ENCODE assay signal across 11 cellular contexts in the genomic region with DNA sequence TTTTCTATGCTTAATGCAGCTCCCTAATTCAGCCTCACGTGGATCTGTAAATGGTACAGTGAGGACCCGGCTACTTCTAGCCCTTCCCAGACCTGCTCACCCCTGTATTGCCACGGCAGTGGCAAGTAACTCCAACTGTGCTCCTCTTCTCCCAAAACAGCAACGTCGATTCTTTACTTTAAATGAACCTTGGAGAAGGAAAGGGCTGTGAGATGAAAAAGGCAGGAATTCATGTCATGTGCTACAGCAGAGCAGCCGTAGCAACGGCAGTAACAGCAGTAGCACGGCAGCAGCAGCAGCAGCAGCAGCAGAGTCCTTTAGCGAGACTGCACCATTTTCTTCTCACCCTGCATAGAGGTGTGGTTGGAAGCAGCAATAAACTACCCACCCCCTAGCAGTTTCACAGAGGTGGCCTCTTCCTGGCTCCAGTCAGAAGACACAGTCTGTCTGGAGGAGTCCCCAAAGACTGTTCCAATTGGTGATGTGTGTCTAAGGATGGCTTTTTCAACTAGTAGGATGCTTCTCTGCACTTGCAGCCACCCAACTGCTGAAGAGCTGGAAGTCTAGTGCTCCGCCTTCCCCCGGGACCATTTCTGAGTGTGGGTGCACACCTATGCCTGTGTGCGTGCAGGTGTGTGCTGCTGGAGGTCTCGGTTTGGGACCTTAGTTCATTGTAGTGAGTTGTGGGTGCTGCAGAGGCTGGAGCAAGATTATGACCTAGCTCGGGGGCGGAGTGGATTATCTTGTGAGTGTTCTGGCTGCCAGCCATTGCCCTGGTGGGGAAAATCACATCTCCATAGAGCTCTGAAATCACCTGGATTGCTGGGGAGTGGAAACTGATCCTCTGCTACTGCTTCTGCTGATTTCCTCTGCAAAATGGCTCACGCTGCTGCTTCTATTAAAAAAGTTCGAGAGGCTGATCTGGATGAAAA.
A peak's percentile ranks its signal among the peaks of the same experiment; 100 is the strongest.
DNase-seq lines count a peak whose midpoint lies in the region; ATAC-seq and TF ChIP-seq lines count a peak whose summit lies in the region.
"Had no signal": no experiment of that assay in that cellular context is flagged by ENCODE, and none has a peak within 500 bp of the region (broad histone marks: within the 10 kb centered on the region; RNA-seq: fewer than 3 reads in every experiment).

No MANE protein-coding gene starts in this region.

- H3K4me3 ChIP-seq in right atrium auricular region, result peak overlapping the region in 1 of 2 donors; percentile 12
- H3K4me3 ChIP-seq in dorsolateral prefrontal cortex, result peak overlapping the region in 58 of 59 donors; percentile 18 to 67 (median 48)
- no peak overlapping the region for H3K4me3 ChIP-seq in mesendoderm (ENCODE audit: low read length)
- H3K4me3 ChIP-seq in upper lobe of right lung, result no peak overlapping the region
- no peak overlapping the region for H3K4me3 ChIP-seq in trophoblast cell (ENCODE audit: low read depth, low read length)

- H4K5ac ChIP-seq in mesendoderm (ENCODE audit: low read length), result no peak overlapping the region

- H3K36me3 ChIP-seq in right atrium auricular region (no peaks in the 10 kb centered on the region), mesendoderm (ENCODE audit: control insufficient read depth, insufficient read depth, low read length) (no peaks in the 10 kb centered on the region), upper lobe of right lung (no peaks in the 10 kb centered on the region), trophoblast cell (ENCODE audit: control insufficient read depth in 1 of 2, insufficient read depth in 2 of 2, low read length in 2 of 2) (no peaks in the 10 kb centered on the region)

- peak overlapping the region in 1 of 2 donors; percentile 6 for H3K27ac ChIP-seq in right atrium auricular region
- peak overlapping the region in 51 of 59 donors; percentile 3 to 82 (median 58) for H3K27ac ChIP-seq in dorsolateral prefrontal cortex
- no peak overlapping the region for H3K27ac ChIP-seq in mesendoderm (ENCODE audit: low read depth, low read length)
- H3K27ac ChIP-seq in upper lobe of right lung, result no peak overlapping the region
- H3K27ac ChIP-seq in trophoblast cell (ENCODE audit: low read depth, low read length), result no peak overlapping the region

- H2BK120ac ChIP-seq in mesendoderm (ENCODE audit: low read depth, low read length) (no peak overlapping the region), trophoblast cell (ENCODE audit: insufficient read depth, low read length, poor library complexity) (no peak overlapping the region)

- H3K27me3 ChIP-seq in right atrium auricular region, result no peaks in the 10 kb centered on the region
- H3K27me3 ChIP-seq in dorsolateral prefrontal cortex, result no peaks in the 10 kb centered on the region
- H3K27me3 ChIP-seq in mesendoderm (ENCODE audit: insufficient read depth, low read length, poor library complexity), result no peaks in the 10 kb centered on the region
- H3K27me3 ChIP-seq in upper lobe of right lung, result no peaks in the 10 kb centered on the region
- no peaks in the 10 kb centered on the region for H3K27me3 ChIP-seq in trophoblast cell (ENCODE audit: insufficient read depth, low read length)

- H3K79me2 ChIP-seq in mesendoderm (ENCODE audit: control insufficient read depth, insufficient read depth, low read length) (no peaks in the 10 kb centered on the region), trophoblast cell (ENCODE audit: control insufficient read depth, insufficient read depth, low read length, poor library complexity) (no peaks in the 10 kb centered on the region)

- H4K8ac ChIP-seq in mesendoderm (ENCODE audit: low read depth, low read length) (no peak overlapping the region), trophoblast cell (ENCODE audit: low read depth, low read length) (no peak overlapping the region)

- H3K14ac ChIP-seq in trophoblast cell (ENCODE audit: low read length), result no peak overlapping the region

- DNase-seq in Right ventricle myocardium superior (no peak), right atrium auricular region (ENCODE audit: low spot score) (no peak), dorsolateral prefrontal cortex (peak in 8 of 10 donors; percentile 22 to 73 (median 61)), mesendoderm (peak; percentile 52), upper lobe of right lung (no peak), Kasumi-1 (lab: John Stamatoyannopoulos, UW) (no peak), trophoblast cell (no peak)
- DNase-seq: activated CD4-positive, alpha-beta T cell treated with anti-CD3 and anti-CD28 coated beads for 1 hour; activated naive CD8-positive, alpha-beta T cell treated with anti-CD3 and anti-CD28 coated beads, Interleukin-2, amount 10 ng/mL, durations not matched to agents 7 days and 5 days; stimulated activated CD4-positive, alpha-beta T cell treated with anti-CD3 and anti-CD28 coated beads, Interleukin-4, amount 100 ng/mL, for 1 hour had no signal

- no peak overlapping the region for H3K56ac ChIP-seq in mesendoderm (ENCODE audit: low read length)

- no peak overlapping the region for H3K23ac ChIP-seq in mesendoderm (ENCODE audit: low read length)
- H3K23ac ChIP-seq in trophoblast cell (ENCODE audit: low read length), result no peak overlapping the region

- H4K12ac ChIP-seq in trophoblast cell (ENCODE audit: low read depth, low read length), result no peak overlapping the region

- intact Hi-C loops in Right ventricle myocardium superior (cut with DNase I) (no loop called here), dorsolateral prefrontal cortex (cut with DNase I) (loop anchor here in 1 of 2 donors (10.0 kb wide), 1 partner anchor 178 kb away; no protein-coding TSS in a partner anchor), upper lobe of right lung (cut with DNase I) (no loop called here)

- H3K4me2 ChIP-seq in mesendoderm (ENCODE audit: low read length) (no peak overlapping the region), trophoblast cell (ENCODE audit: low read length) (no peak overlapping the region)

- H2BK5ac ChIP-seq in mesendoderm (ENCODE audit: low read length) (no peak overlapping the region), trophoblast cell (ENCODE audit: low read depth, low read length, poor library complexity) (no peak overlapping the region)

- H3K79me1 ChIP-seq in mesendoderm (ENCODE audit: low read length), result no peaks in the 10 kb centered on the region
- H3K79me1 ChIP-seq in trophoblast cell (ENCODE audit: low read length), result no peaks in the 10 kb centered on the region

- H3K9ac ChIP-seq in mesendoderm (ENCODE audit: low read length), result no peak overlapping the region
- H3K9ac ChIP-seq in trophoblast cell (ENCODE audit: low read length), result no peak overlapping the region

- no peaks in the 10 kb centered on the region for H3K9me3 ChIP-seq in right atrium auricular region
- H3K9me3 ChIP-seq in upper lobe of right lung, result no peaks in the 10 kb centered on the region
- H3K9me3 ChIP-seq in trophoblast cell (ENCODE audit: insufficient read depth, low read depth, low read length), result no peaks in the 10 kb centered on the region

- H3K18ac ChIP-seq in mesendoderm (ENCODE audit: low read length) (no peak overlapping the region), trophoblast cell (ENCODE audit: low read length) (no peak overlapping the region)

- no peak overlapping the region for H2AFZ ChIP-seq in trophoblast cell (ENCODE audit: insufficient read depth, low read length, poor library complexity)

- H3K4ac ChIP-seq in mesendoderm (ENCODE audit: low read depth, low read length) (no peak overlapping the region), trophoblast cell (ENCODE audit: low read depth, low read length) (no peak overlapping the region)

- no peak for TF ChIP-seq CTCF in right atrium auricular region (IDR thresholded peaks at IDR 0.05)
- peak in 1 of 56 donors; percentile 10 for TF ChIP-seq CTCF in dorsolateral prefrontal cortex (IDR thresholded peaks at IDR 0.05 in 54 of 56, conservative IDR thresholded peaks at IDR 0.05 in 2 of 56; ENCODE audit: low read depth in 1 of 56, partially characterized antibody in 56 of 56)
- no peak for TF ChIP-seq CTCF in upper lobe of right lung (IDR thresholded peaks at IDR 0.05)

- no peak overlapping the region for H4K91ac ChIP-seq in trophoblast cell (ENCODE audit: low read depth, low read length)

- no peak overlapping the region for H2BK12ac ChIP-seq in trophoblast cell (ENCODE audit: low read length)

- peak; percentile 70 for ATAC-seq in Right ventricle myocardium superior (ENCODE audit: poor library complexity)
- ATAC-seq in upper lobe of right lung, result peak; percentile 39
- no peak for ATAC-seq in GM21381 (IDR thresholded peaks at IDR 0.05; ENCODE audit: unreplicated experiment)

- no peak overlapping the region for H2BK15ac ChIP-seq in mesendoderm (replicated peaks; ENCODE audit: low read depth)

- H3K4me1 ChIP-seq in right atrium auricular region, result peaks cover 0 to 17% of the 10 kb centered on the region in 2 donors
- H3K4me1 ChIP-seq in mesendoderm (ENCODE audit: control insufficient read depth, low read depth, low read length), result no peaks in the 10 kb centered on the region
- H3K4me1 ChIP-seq in upper lobe of right lung, result no peaks in the 10 kb centered on the region
- H3K4me1 ChIP-seq in trophoblast cell (ENCODE audit: control insufficient read depth in 1 of 2, insufficient read depth in 2 of 2, low read length in 2 of 2), result no peaks in the 10 kb centered on the region

- no CpG with 5 or more reads among the region's 17 CpGs for WGBS in mesendoderm (ENCODE audit: extremely low coverage, insufficient coverage, low lambda C conversion rate)
- WGBS in trophoblast cell (ENCODE audit: extremely low coverage, insufficient coverage, insufficient read length), result no CpG with 5 or more reads among the region's 17 CpGs

- H2AK5ac ChIP-seq in mesendoderm (ENCODE audit: low read length), result no peak overlapping the region
- H2AK5ac ChIP-seq in trophoblast cell (ENCODE audit: low read length), result no peak overlapping the region

Comparison
In these comparisons a context has a peak if more than half of its experiments do, and no peak if none do; other contexts are left out.
1. DNase-seq: peak in dorsolateral prefrontal cortex (8 of 10) and mesendoderm (single experiment); none in Right ventricle myocardium superior (single experiment), right atrium auricular region (single experiment), upper lobe of right lung (single experiment), Kasumi-1 (0 of 2) and trophoblast cell (0 of 2).
2. H3K27ac ChIP-seq: peak in dorsolateral prefrontal cortex (51 of 59); none in mesendoderm (single experiment), upper lobe of right lung (single experiment) and trophoblast cell (single experiment).
3. H3K4me3 ChIP-seq: peak in dorsolateral prefrontal cortex (58 of 59); none in mesendoderm (single experiment), upper lobe of right lung (single experiment) and trophoblast cell (single experiment).